In genomic region chr18:45851196-45851925, GRCh38 we compare ENCODE assay signal across 29 cellular contexts. TPM values are rescaled to one million over a fixed set of nuclear protein-coding genes. Genes with fewer than 3 reads are reported as not detected.
DNase-seq lines count a peak whose midpoint lies in the region; ATAC-seq and TF ChIP-seq lines count a peak whose summit lies in the region.
"Had no signal": no experiment of that assay in that cellular context is flagged by ENCODE, and none has a peak within 500 bp of the region (broad histone marks: within the 10 kb centered on the region; RNA-seq: fewer than 3 reads in every experiment).

No MANE protein-coding gene starts in this region.

- POLR2A ChIA-PET in CD8-positive, alpha-beta T cell (lab: Charles Lee): no interaction called here

- H3K27ac Mint-ChIP-seq in CD8-positive, alpha-beta T cell: peak overlapping the region; percentile 27
- H3K27ac Mint-ChIP-seq in activated T-helper 17 cell treated with anti-CD3 and anti-CD28 coated beads, Interleukin-2, amount 50 U/mL, for 72 hours: peak overlapping the region; percentile 29
- no peak overlapping the region for H3K27ac Mint-ChIP-seq in stimulated activated memory B cell treated with anti-CD40 and anti-IgM and Interleukin-4, amounts not matched to agents 10 μg/mL and 1 μg/mL and 100 μg/mL, for 72 hours
- H3K27ac Mint-ChIP-seq: activated CD4-positive, alpha-beta memory T cell treated with anti-CD3 and anti-CD28 coated beads, Interleukin-2, amount 10 ng/mL, durations not matched to agents 7 days and 5 days; brain; T-cell had no signal

- ATAC-seq in CD8-positive, alpha-beta T cell: no peak
- ATAC-seq in activated T-helper 17 cell treated with anti-CD3 and anti-CD28 coated beads, Interleukin-2, amount 50 U/mL, for 72 hours (replicated peaks): no peak
- ATAC-seq in heart left ventricle: peak in 3 of 4 donors; percentile 27 to 49 (median 38)
- no peak for ATAC-seq in GM21717 (IDR thresholded peaks at IDR 0.05; ENCODE audit: unreplicated experiment)
- no peak for ATAC-seq in stimulated activated memory B cell treated with anti-CD40 and anti-IgM and Interleukin-4, amounts not matched to agents 10 μg/mL and 1 μg/mL and 100 μg/mL, for 72 hours
- ATAC-seq: activated CD4-positive, CD25-positive, alpha-beta regulatory T cell treated with anti-CD3 and anti-CD28 coated beads, Interleukin-2, amount 50 U/mL, for 24 hours; esophagus mucosa; naive thymus-derived CD4-positive, alpha-beta T cell; Panc1; T-cell had no signal

- no peak for DNase-seq in CD8-positive, alpha-beta T cell
- DNase-seq in heart left ventricle (peak in 1 of 5 donors; percentile 48), retina (peak; percentile 57), mucosa of gallbladder (ENCODE audit: low spot score) (no peak)
- DNase-seq: activated CD4-positive, alpha-beta memory T cell treated with anti-CD3 and anti-CD28 coated beads, Interleukin-2, amount 10 ng/mL, durations not matched to agents 7 days and 5 days; activated effector memory CD4-positive, alpha-beta T cell treated with anti-CD3 and anti-CD28 coated beads, Interleukin-2, amount 50 U/mL, for 16 hours; activated T-cell treated with anti-CD3 and anti-CD28 coated beads for 4 hours; DMS53; GDM1; H7; mesendoderm; naive thymus-derived CD4-positive, alpha-beta T cell; NCI-H1436; NCI-H526; stimulated activated CD4-positive, alpha-beta T cell treated with anti-CD3 and anti-CD28 coated beads, Interleukin-4, amount 100 ng/mL, for 1 hour; stimulated activated naive CD4-positive, alpha-beta T cell treated with Interleukin-2 at 50 U/mL for 16 hours; T-cell had no signal

- H3K4me3 ChIP-seq in CD8-positive, alpha-beta T cell (ENCODE audit: low read depth, low read length): no peak overlapping the region
- no peak overlapping the region for H3K4me3 ChIP-seq in heart left ventricle
- H3K4me3 ChIP-seq: coronary artery, SJSA1, thoracic aorta, vagina had no signal

- intact Hi-C loops in CD8-positive, alpha-beta T cell (cut with DNase I, micrococcal nuclease): no loop called here
- intact Hi-C loops in heart left ventricle (cut with DNase I): no loop called here

- CTCF ChIA-PET in CD8-positive, alpha-beta T cell (lab: Charles Lee): interaction anchor here (0.7 to 1.1 kb wide), 2 partner anchors 130 to 187 kb away, joined by 3 read pairs; no protein-coding TSS in a partner anchor

- H3K4me1 Mint-ChIP-seq in CD8-positive, alpha-beta T cell (ENCODE audit: low read depth): no peaks in the 10 kb centered on the region
- peaks cover 5% of the 10 kb centered on the region for H3K4me1 Mint-ChIP-seq in activated T-helper 17 cell treated with anti-CD3 and anti-CD28 coated beads, Interleukin-2, amount 50 U/mL, for 72 hours
- peaks cover 26% of the 10 kb centered on the region for H3K4me1 Mint-ChIP-seq in stimulated activated memory B cell treated with anti-CD40 and anti-IgM and Interleukin-4, amounts not matched to agents 10 μg/mL and 1 μg/mL and 100 μg/mL, for 72 hours
- H3K4me1 Mint-ChIP-seq: activated CD4-positive, alpha-beta memory T cell treated with anti-CD3 and anti-CD28 coated beads, Interleukin-2, amount 10 ng/mL, durations not matched to agents 7 days and 5 days; brain; T-cell had no signal

- TF ChIP-seq POLR2A in heart left ventricle (IDR thresholded peaks at IDR 0.05): no peak

- H3K9me3 ChIP-seq in CD8-positive, alpha-beta T cell (ENCODE audit: low read length): no peaks in the 10 kb centered on the region
- no peaks in the 10 kb centered on the region for H3K9me3 ChIP-seq in heart left ventricle
- H3K9me3 ChIP-seq: SJSA1, thoracic aorta, vagina had no signal

- peaks cover 72% of the 10 kb centered on the region for H3K36me3 Mint-ChIP-seq in CD8-positive, alpha-beta T cell
- H3K36me3 Mint-ChIP-seq in activated T-helper 17 cell treated with anti-CD3 and anti-CD28 coated beads, Interleukin-2, amount 50 U/mL, for 72 hours (ENCODE audit: low read depth): peaks cover 74% of the 10 kb centered on the region
- H3K36me3 Mint-ChIP-seq in stimulated activated memory B cell treated with anti-CD40 and anti-IgM and Interleukin-4, amounts not matched to agents 10 μg/mL and 1 μg/mL and 100 μg/mL, for 72 hours: peaks cover 59% of the 10 kb centered on the region

- H3K9me3 Mint-ChIP-seq in CD8-positive, alpha-beta T cell: no peaks in the 10 kb centered on the region
- no peaks in the 10 kb centered on the region for H3K9me3 Mint-ChIP-seq in activated T-helper 17 cell treated with anti-CD3 and anti-CD28 coated beads, Interleukin-2, amount 50 U/mL, for 72 hours
- H3K9me3 Mint-ChIP-seq in stimulated activated memory B cell treated with anti-CD40 and anti-IgM and Interleukin-4, amounts not matched to agents 10 μg/mL and 1 μg/mL and 100 μg/mL, for 72 hours: no peaks in the 10 kb centered on the region
- H3K9me3 Mint-ChIP-seq: activated CD4-positive, alpha-beta memory T cell treated with anti-CD3 and anti-CD28 coated beads, Interleukin-2, amount 10 ng/mL, durations not matched to agents 7 days and 5 days; brain; naive thymus-derived CD4-positive, alpha-beta T cell; T-cell had no signal

- no peaks in the 10 kb centered on the region for H3K4me1 ChIP-seq in CD8-positive, alpha-beta T cell (ENCODE audit: insufficient read depth, low read length)
- peaks cover 0 to 14% (median 0%) of the 10 kb centered on the region in 12 donors for H3K4me1 ChIP-seq in heart left ventricle
- H3K4me1 ChIP-seq: SJSA1, vagina had no signal

- WGBS in heart left ventricle, 4 donors: 40 to 48% (median 46%) methylated on average over 10 of the region's 10 CpGs

- no peak overlapping the region for H3K27ac ChIP-seq in CD8-positive, alpha-beta T cell (ENCODE audit: low read depth, low read length)
- no peak overlapping the region for H3K27ac ChIP-seq in heart left ventricle
- H3K27ac ChIP-seq: coronary artery, KMS-11, SJSA1, thoracic aorta, vagina had no signal

- no peak overlapping the region for H3K4me3 Mint-ChIP-seq in CD8-positive, alpha-beta T cell
- H3K4me3 Mint-ChIP-seq in activated T-helper 17 cell treated with anti-CD3 and anti-CD28 coated beads, Interleukin-2, amount 50 U/mL, for 72 hours: no peak overlapping the region
- no peak overlapping the region for H3K4me3 Mint-ChIP-seq in stimulated activated memory B cell treated with anti-CD40 and anti-IgM and Interleukin-4, amounts not matched to agents 10 μg/mL and 1 μg/mL and 100 μg/mL, for 72 hours
- H3K4me3 Mint-ChIP-seq: activated CD4-positive, alpha-beta memory T cell treated with anti-CD3 and anti-CD28 coated beads, Interleukin-2, amount 10 ng/mL, durations not matched to agents 7 days and 5 days; brain; naive thymus-derived CD4-positive, alpha-beta T cell; T-cell had no signal

- no peaks in the 10 kb centered on the region for H3K27me3 Mint-ChIP-seq in CD8-positive, alpha-beta T cell (ENCODE audit: low read depth)
- H3K27me3 Mint-ChIP-seq in activated T-helper 17 cell treated with anti-CD3 and anti-CD28 coated beads, Interleukin-2, amount 50 U/mL, for 72 hours: no peaks in the 10 kb centered on the region
- H3K27me3 Mint-ChIP-seq in stimulated activated memory B cell treated with anti-CD40 and anti-IgM and Interleukin-4, amounts not matched to agents 10 μg/mL and 1 μg/mL and 100 μg/mL, for 72 hours: no peaks in the 10 kb centered on the region
- H3K27me3 Mint-ChIP-seq: activated CD4-positive, alpha-beta memory T cell treated with anti-CD3 and anti-CD28 coated beads, Interleukin-2, amount 10 ng/mL, durations not matched to agents 7 days and 5 days; brain; naive thymus-derived CD4-positive, alpha-beta T cell; T-cell had no signal

- TF ChIP-seq CTCF in CD8-positive, alpha-beta T cell (IDR thresholded peaks at IDR 0.05): no peak
- TF ChIP-seq CTCF in heart left ventricle (IDR thresholded peaks at IDR 0.05): no peak

- H3K36me3 ChIP-seq in CD8-positive, alpha-beta T cell (ENCODE audit: insufficient read depth, low read length): peaks cover 39% of the 10 kb centered on the region
- peaks cover 0 to 73% (median 58%) of the 10 kb centered on the region in 9 donors for H3K36me3 ChIP-seq in heart left ventricle

- H3K27me3 ChIP-seq in CD8-positive, alpha-beta T cell (ENCODE audit: insufficient read depth, low read length): no peaks in the 10 kb centered on the region
- H3K27me3 ChIP-seq in heart left ventricle: no peaks in the 10 kb centered on the region
- H3K27me3 ChIP-seq: SJSA1, vagina had no signal

RNA-seq across cellular contexts. Expression of gene SIGLEC15, which starts 25.9 kb away (rescaled TPM):
- not detected for total RNA-seq in CD8-positive, alpha-beta T cell
- total RNA-seq in activated T-helper 17 cell treated with anti-CD3 and anti-CD28 coated beads, Interleukin-2, amount 50 U/mL, for 72 hours: not detected
- total RNA-seq in heart left ventricle (under 1 TPM in 6 of 9 donors, not detected in 3; 0.08 to 0.77 (median 0.49) TPM), mucosa of gallbladder (4.7 TPM)
- under 1 TPM in 1 of 2 donors, not detected in 1; 0.10 TPM for polyA plus RNA-seq in heart left ventricle
- total RNA-seq: activated CD4-positive, alpha-beta memory T cell treated with anti-CD3 and anti-CD28 coated beads, Interleukin-2, amount 10 ng/mL, durations not matched to agents 7 days and 5 days; esophagus mucosa; H7; vagina had no signal

Comparison
In these comparisons a context has a peak if more than half of its experiments do, and no peak if none do; other contexts are left out.
1. ATAC-seq: peak in heart left ventricle (3 of 4); none in CD8-positive, alpha-beta T cell (single experiment), activated T-helper 17 cell treated with anti-CD3 and anti-CD28 coated beads, Interleukin-2, amount 50 U/mL, for 72 hours (single experiment), GM21717 (single experiment) and stimulated activated memory B cell treated with anti-CD40 and anti-IgM and Interleukin-4, amounts not matched to agents 10 μg/mL and 1 μg/mL and 100 μg/mL, for 72 hours (single experiment).